17 cellular contexts compared by ENCODE assay signal in genomic region chr18:31255953-31256352, GRCh38.
DNase-seq lines count a peak whose midpoint lies in the region; ATAC-seq and TF ChIP-seq lines count a peak whose summit lies in the region.
"Had no signal": no experiment of that assay in that cellular context is flagged by ENCODE, and none has a peak within 500 bp of the region (broad histone marks: within the 10 kb centered on the region; RNA-seq: fewer than 3 reads in every experiment).

No MANE protein-coding gene starts in this region.

- CTCF ChIA-PET in mammary epithelial cell (lab: Charles Lee; ENCODE audit: low non-redundant PET): no interaction called here
- CTCF ChIA-PET in activated CD8-positive, alpha-beta T cell treated with anti-CD3 and anti-CD28 coated beads, Interleukin-2, amount 10 ng/mL, durations not matched to agents 7 days and 5 days (lab: Charles Lee): no interaction called here
- CTCF ChIA-PET in activated CD4-positive, alpha-beta T cell treated with anti-CD3 and anti-CD28 coated beads for 36 hours (lab: Charles Lee): interaction anchor here (1.2 kb wide), 1 partner anchor 10 kb away, joined by 3 read pairs; no protein-coding TSS in a partner anchor

- H4K20me1 ChIP-seq in mammary epithelial cell (ENCODE audit: insufficient read depth, low read length): no peaks in the 10 kb centered on the region

- H3K27me3 Mint-ChIP-seq in activated CD8-positive, alpha-beta T cell treated with anti-CD3 and anti-CD28 coated beads, Interleukin-2, amount 10 ng/mL, durations not matched to agents 7 days and 5 days (ENCODE audit: low read depth): no peaks in the 10 kb centered on the region
- no peaks in the 10 kb centered on the region for H3K27me3 Mint-ChIP-seq in activated CD4-positive, alpha-beta T cell treated with anti-CD3 and anti-CD28 coated beads for 36 hours
- H3K27me3 Mint-ChIP-seq: IgD-negative memory B cell had no signal

- peaks cover 16% of the 10 kb centered on the region for H3K4me1 ChIP-seq in mammary epithelial cell (ENCODE audit: insufficient read depth, low read length)
- H3K4me1 ChIP-seq in parathyroid adenoma: peaks cover 5% of the 10 kb centered on the region
- H3K4me1 ChIP-seq: Peyer's patch had no signal

- H3K36me3 ChIP-seq in mammary epithelial cell (ENCODE audit: insufficient read depth, low read length): no peaks in the 10 kb centered on the region
- no peaks in the 10 kb centered on the region for H3K36me3 ChIP-seq in parathyroid adenoma (ENCODE audit: control insufficient read depth, insufficient read depth, low read length)
- H3K36me3 ChIP-seq: Peyer's patch had no signal

- no peak overlapping the region for H3K4me3 Mint-ChIP-seq in activated CD8-positive, alpha-beta T cell treated with anti-CD3 and anti-CD28 coated beads, Interleukin-2, amount 10 ng/mL, durations not matched to agents 7 days and 5 days
- H3K4me3 Mint-ChIP-seq in activated CD4-positive, alpha-beta T cell treated with anti-CD3 and anti-CD28 coated beads for 36 hours: no peak overlapping the region
- H3K4me3 Mint-ChIP-seq: H9, IgD-negative memory B cell had no signal

- H3K4me1 Mint-ChIP-seq in activated CD8-positive, alpha-beta T cell treated with anti-CD3 and anti-CD28 coated beads, Interleukin-2, amount 10 ng/mL, durations not matched to agents 7 days and 5 days (ENCODE audit: low read depth): no peaks in the 10 kb centered on the region
- no peaks in the 10 kb centered on the region for H3K4me1 Mint-ChIP-seq in activated CD4-positive, alpha-beta T cell treated with anti-CD3 and anti-CD28 coated beads for 36 hours
- H3K4me1 Mint-ChIP-seq: IgD-negative memory B cell had no signal

- POLR2A ChIA-PET in activated CD8-positive, alpha-beta T cell treated with anti-CD3 and anti-CD28 coated beads, Interleukin-2, amount 10 ng/mL, durations not matched to agents 7 days and 5 days (lab: Charles Lee): no interaction called here
- POLR2A ChIA-PET in activated CD4-positive, alpha-beta T cell treated with anti-CD3 and anti-CD28 coated beads for 36 hours (lab: Charles Lee): no interaction called here

- H3K36me3 Mint-ChIP-seq in activated CD8-positive, alpha-beta T cell treated with anti-CD3 and anti-CD28 coated beads, Interleukin-2, amount 10 ng/mL, durations not matched to agents 7 days and 5 days (ENCODE audit: low read depth): no peaks in the 10 kb centered on the region
- H3K36me3 Mint-ChIP-seq in activated CD4-positive, alpha-beta T cell treated with anti-CD3 and anti-CD28 coated beads for 36 hours (ENCODE audit: low read depth): no peaks in the 10 kb centered on the region
- H3K36me3 Mint-ChIP-seq: IgD-negative memory B cell had no signal

- H2AFZ ChIP-seq in mammary epithelial cell (ENCODE audit: low read depth, low read length): peak overlapping the region; percentile 83
- peak overlapping the region; percentile 36 for H2AFZ ChIP-seq in parathyroid adenoma

- no peak for TF ChIP-seq CTCF in GM12865 (IDR thresholded peaks at IDR 0.05; ENCODE audit: insufficient read depth, low read depth, low read length, missing control alignments)
- no peak for TF ChIP-seq CTCF in mammary epithelial cell (conservative IDR thresholded peaks at IDR 0.05 in 1 of 2, IDR thresholded peaks at IDR 0.05 in 1 of 2; ENCODE audit: extremely low read depth in 1 of 2, insufficient read depth in 1 of 2, low read depth in 1 of 2, low read length in 2 of 2)
- no peak for TF ChIP-seq CTCF in parathyroid adenoma (IDR thresholded peaks at IDR 0.05)

- peak overlapping the region; percentile 57 for H3K9ac ChIP-seq in mammary epithelial cell (ENCODE audit: insufficient read depth, low read length)
- no peak overlapping the region for H3K9ac ChIP-seq in parathyroid adenoma

- in situ Hi-C loops in mammary epithelial cell (cut with MboI; ENCODE audit: low sequenced_read_pairs in 2 of 2): loop anchor here in 1 of 2 donors (25.0 kb wide), 1 partner anchor 181 kb away; the partner anchor contains the start of gene DSG3

- H3K9me3 ChIP-seq in mammary epithelial cell (replicated peaks; ENCODE audit: insufficient read depth, low read length) (no peaks in the 10 kb centered on the region), parathyroid adenoma (ENCODE audit: control insufficient read depth, low read length) (no peaks in the 10 kb centered on the region)
- H3K9me3 ChIP-seq: Peyer's patch had no signal

- H3K27ac Mint-ChIP-seq in activated CD8-positive, alpha-beta T cell treated with anti-CD3 and anti-CD28 coated beads, Interleukin-2, amount 10 ng/mL, durations not matched to agents 7 days and 5 days: no peak overlapping the region
- H3K27ac Mint-ChIP-seq in activated CD4-positive, alpha-beta T cell treated with anti-CD3 and anti-CD28 coated beads for 36 hours: no peak overlapping the region
- H3K27ac Mint-ChIP-seq: H9, IgD-negative memory B cell had no signal

- H3K27me3 ChIP-seq in mammary epithelial cell (ENCODE audit: insufficient read depth, low read length): no peaks in the 10 kb centered on the region
- H3K27me3 ChIP-seq in parathyroid adenoma (ENCODE audit: control insufficient read depth, insufficient read depth, low read length): no peaks in the 10 kb centered on the region
- H3K27me3 ChIP-seq: Peyer's patch had no signal

- peak overlapping the region; percentile 94 for H3K27ac ChIP-seq in mammary epithelial cell (ENCODE audit: insufficient read depth, low read depth, low read length)
- no peak overlapping the region for H3K27ac ChIP-seq in parathyroid adenoma
- H3K27ac ChIP-seq: Peyer's patch had no signal

- H3K4me2 ChIP-seq in mammary epithelial cell (ENCODE audit: insufficient read depth, low read depth, low read length): peak overlapping the region; percentile 69
- H3K4me2 ChIP-seq in parathyroid adenoma (ENCODE audit: low read length): no peak overlapping the region

- BruUV-seq in mammary epithelial cell (replicated peaks; lab: Mats Ljungman, UMichigan): TSS peak; percentile 62

- intact Hi-C loops in mammary epithelial cell (cut with micrococcal nuclease): no loop called here
- intact Hi-C loops in activated CD4-positive, alpha-beta T cell treated with anti-CD3 and anti-CD28 coated beads for 36 hours (cut with DNase I, micrococcal nuclease): no loop called here

- H3K4me3 ChIP-seq in GM12865 (ENCODE audit: low read depth, low read length) (no peak overlapping the region), mammary epithelial cell (replicated peaks in 1 of 3; ENCODE audit: insufficient read depth in 1 of 3, low read depth in 2 of 3, low read length in 3 of 3) (peak overlapping the region in 2 of 3 experiments; percentile 19 to 26), parathyroid adenoma (ENCODE audit: low read depth, low read length) (no peak overlapping the region)
- H3K4me3 ChIP-seq: Peyer's patch had no signal

- peak; percentile 57 for ATAC-seq in HG02798 (IDR thresholded peaks at IDR 0.05; ENCODE audit: poor library complexity, unreplicated experiment)
- no peak for ATAC-seq in activated CD8-positive, alpha-beta T cell treated with anti-CD3 and anti-CD28 coated beads, Interleukin-2, amount 10 ng/mL, durations not matched to agents 7 days and 5 days
- ATAC-seq in activated CD4-positive, alpha-beta T cell treated with anti-CD3 and anti-CD28 coated beads for 36 hours: no peak

- peak; percentile 42 for DNase-seq in GM12865 (ENCODE audit: low read depth)
- peak; percentile 96 for DNase-seq in mammary epithelial cell
- no peak for DNase-seq in DMS114 treated with DMSO at 0.1 percent for 48 hours (lab: John Stamatoyannopoulos, UW; ENCODE audit: unreplicated experiment)
- no peak for DNase-seq in NCI-H128 (lab: John Stamatoyannopoulos, UW; ENCODE audit: unreplicated experiment)
- DNase-seq in activated CD8-positive, alpha-beta T cell treated with anti-CD3 and anti-CD28 coated beads, Interleukin-2, amount 10 ng/mL, durations not matched to agents 7 days and 5 days: no peak
- DNase-seq in activated CD4-positive, alpha-beta T cell treated with anti-CD3 and anti-CD28 coated beads for 36 hours: no peak
- DNase-seq: C1 segment of cervical spinal cord, COR-L47, H9, NCI-H1048, NCI-H1694 treated with DMSO at 0.1 percent for 48 hours, NCI-H82, Peyer's patch, SHP77 treated with DMSO at 0.1 percent for 48 hours had no signal

- dilution Hi-C loops in mammary epithelial cell (cut with HindIII; ENCODE audit: low sequenced_read_pairs): no loop called here

- 13% methylated on average over 1 of the region's 1 CpG for WGBS in mammary epithelial cell (ENCODE audit: low coverage, missing lambda C conversion rate)

- no peaks in the 10 kb centered on the region for H3K9me3 Mint-ChIP-seq in activated CD8-positive, alpha-beta T cell treated with anti-CD3 and anti-CD28 coated beads, Interleukin-2, amount 10 ng/mL, durations not matched to agents 7 days and 5 days (ENCODE audit: insufficient read depth)
- H3K9me3 Mint-ChIP-seq in activated CD4-positive, alpha-beta T cell treated with anti-CD3 and anti-CD28 coated beads for 36 hours (ENCODE audit: low read depth): no peaks in the 10 kb centered on the region
- H3K9me3 Mint-ChIP-seq: H9 had no signal

- no peaks in the 10 kb centered on the region for H3K79me2 ChIP-seq in mammary epithelial cell (ENCODE audit: insufficient read depth, low read length)
- H3K79me2 ChIP-seq in parathyroid adenoma: no peaks in the 10 kb centered on the region

Comparison
In these comparisons a context has a peak if more than half of its experiments do, and no peak if none do; other contexts are left out.
1. DNase-seq: peak in GM12865 (single experiment) and mammary epithelial cell (single experiment); none in DMS114 treated with DMSO at 0.1 percent for 48 hours (single experiment), NCI-H128 (single experiment), activated CD8-positive, alpha-beta T cell treated with anti-CD3 and anti-CD28 coated beads, Interleukin-2, amount 10 ng/mL, durations not matched to agents 7 days and 5 days (single experiment) and activated CD4-positive, alpha-beta T cell treated with anti-CD3 and anti-CD28 coated beads for 36 hours (single experiment).
2. H3K4me3 ChIP-seq: peak in mammary epithelial cell (2 of 3); none in GM12865 (single experiment) and parathyroid adenoma (single experiment).